ENCODE assay signal across 10 cellular contexts in the genomic region with DNA sequence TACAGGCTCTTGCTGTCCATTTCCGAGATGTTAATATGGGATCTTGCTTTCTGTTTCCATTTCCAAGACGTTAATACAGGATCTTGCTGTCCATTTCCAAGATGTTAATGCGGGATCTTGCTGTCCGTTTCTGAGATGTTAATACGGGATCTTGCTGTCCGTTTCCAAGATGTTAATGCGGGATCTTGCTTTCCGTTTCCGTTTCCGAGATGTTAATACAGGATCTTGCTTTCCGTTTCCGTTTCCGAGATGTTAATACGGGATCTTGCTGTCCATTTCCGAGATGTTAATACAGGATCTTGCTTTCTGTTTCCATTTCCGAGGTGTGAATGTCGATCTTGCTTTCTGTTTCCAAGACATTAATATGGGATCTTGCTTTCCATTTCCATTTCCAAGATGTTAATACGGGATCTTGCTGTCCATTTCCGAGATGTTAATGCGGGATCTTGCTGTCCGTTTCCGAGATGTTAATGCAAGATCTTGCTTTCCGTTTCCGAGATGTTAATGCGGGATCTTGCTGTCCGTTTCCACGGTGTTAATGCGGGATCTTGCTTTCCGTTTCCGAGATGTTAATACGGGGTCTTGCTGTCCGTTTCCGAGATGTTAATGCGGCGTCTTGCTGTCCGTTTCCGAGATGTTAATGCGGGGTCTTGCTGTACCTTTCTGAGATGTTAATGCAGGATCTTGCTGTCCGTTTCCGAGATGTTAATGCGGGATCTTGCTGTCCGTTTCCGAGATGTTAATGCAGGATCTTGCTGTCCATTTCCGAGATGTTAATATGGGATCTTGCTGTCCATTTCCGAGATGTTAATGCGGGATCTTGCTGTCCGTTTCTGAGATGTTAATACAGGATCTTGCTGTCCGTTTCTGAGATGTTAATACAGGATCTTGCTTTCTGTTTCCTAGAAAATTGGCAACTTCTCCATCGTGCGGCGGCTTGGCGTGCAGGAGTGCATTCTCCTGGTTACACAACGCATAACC. TPM values are rescaled to one million over a fixed set of nuclear protein-coding genes. Genes with fewer than 3 reads are reported as not detected.
A peak's percentile ranks its signal among the peaks of the same experiment; 100 is the strongest.
DNase-seq lines count a peak whose midpoint lies in the region; FAIRE-seq and TF ChIP-seq lines count a peak whose summit lies in the region.
"Had no signal": no experiment of that assay in that cellular context is flagged by ENCODE, and none has a peak within 500 bp of the region (broad histone marks: within the 10 kb centered on the region; RNA-seq: fewer than 3 reads in every experiment).

No MANE protein-coding gene starts in this region.

- no peaks in the 10 kb centered on the region for H4K20me1 ChIP-seq in hepatocyte (ENCODE audit: insufficient read depth, poor library complexity, severe bottlenecking)

- H3K4me2 ChIP-seq in hepatocyte: no peak overlapping the region

- peaks cover 51% of the 10 kb centered on the region for H3K79me2 ChIP-seq in hepatocyte

- no peaks in the 10 kb centered on the region for H3K9me3 ChIP-seq in hepatocyte (ENCODE audit: low read depth)

- H2AFZ ChIP-seq in hepatocyte: no peak overlapping the region

- H3K36me3 ChIP-seq in hepatocyte (replicated peaks; ENCODE audit: insufficient read depth, low read depth): peaks cover 21% of the 10 kb centered on the region

- FAIRE-seq in urothelium cell line (lab: Jason Lieb, UNC): peak; percentile 98

- no peaks in the 10 kb centered on the region for H3K4me1 ChIP-seq in hepatocyte (ENCODE audit: insufficient read depth)

- TF ChIP-seq CTCF in hepatocyte (IDR thresholded peaks at IDR 0.05; ENCODE audit: poor library complexity): no peak

- H3K27me3 ChIP-seq in hepatocyte: no peaks in the 10 kb centered on the region

- no peak overlapping the region for H3K27ac ChIP-seq in hepatocyte

- H3K9me2 ChIP-seq in hepatocyte (replicated peaks; ENCODE audit: insufficient read depth): no peaks in the 10 kb centered on the region

- DNase-seq in Jurkat, Clone E6-1 (ENCODE audit: low read depth, low spot score): peak; percentile 55
- peak; percentile 49 for DNase-seq in brain pericyte (ENCODE audit: low read depth, low spot score)
- peak; percentile 63 for DNase-seq in hepatocyte (ENCODE audit: low spot score)
- no peak for DNase-seq in urothelium cell line (ENCODE audit: low spot score)
- no peak for DNase-seq in NCI-H146 treated with DMSO at 0.1 percent for 48 hours (lab: John Stamatoyannopoulos, UW; ENCODE audit: unreplicated experiment)
- DNase-seq in stimulated activated CD8-positive, alpha-beta memory T cell treated with anti-CD3 and anti-CD28 coated beads, Interleukin-4, amount 100 ng/mL, for 48 hours: no peak
- DNase-seq in NCI-H2171 (lab: John Stamatoyannopoulos, UW): no peak
- DNase-seq: activated CD8-positive, alpha-beta T cell treated with anti-CD3 and anti-CD28 coated beads, Interleukin-2, amount 10 ng/mL, durations not matched to agents 7 days and 5 days; amygdala; NCI-H2171 treated with DMSO at 0.1 percent for 48 hours had no signal

- H3K4me3 ChIP-seq in Jurkat, Clone E6-1 (ENCODE audit: low read length): no peak overlapping the region
- no peak overlapping the region for H3K4me3 ChIP-seq in hepatocyte

- WGBS in hepatocyte (ENCODE audit: low lambda C conversion rate, missing lambda C conversion rate): 83% methylated on average over 53 of the region's 53 CpGs

RNA-seq across cellular contexts. Expression of a gene that starts 38.3 kb away (rescaled TPM):
- not detected for polyA plus RNA-seq in Jurkat, Clone E6-1 (2012; ENCODE audit: insufficient read depth, insufficient read length)
- 4.1 and 6.2 TPM in 2 replicates for total RNA-seq in hepatocyte
- polyA plus RNA-seq in hepatocyte: 10.3 and 10.6 TPM in 2 replicates

Comparison
In these comparisons a context has a peak if more than half of its experiments do, and no peak if none do; other contexts are left out.
1. DNase-seq: peak in Jurkat, Clone E6-1 (single experiment), brain pericyte (single experiment) and hepatocyte (single experiment); none in urothelium cell line (single experiment), NCI-H146 treated with DMSO at 0.1 percent for 48 hours (single experiment), stimulated activated CD8-positive, alpha-beta memory T cell treated with anti-CD3 and anti-CD28 coated beads, Interleukin-4, amount 100 ng/mL, for 48 hours (single experiment) and NCI-H2171 (single experiment).